15 cellular contexts compared by ENCODE assay signal in the genomic region with DNA sequence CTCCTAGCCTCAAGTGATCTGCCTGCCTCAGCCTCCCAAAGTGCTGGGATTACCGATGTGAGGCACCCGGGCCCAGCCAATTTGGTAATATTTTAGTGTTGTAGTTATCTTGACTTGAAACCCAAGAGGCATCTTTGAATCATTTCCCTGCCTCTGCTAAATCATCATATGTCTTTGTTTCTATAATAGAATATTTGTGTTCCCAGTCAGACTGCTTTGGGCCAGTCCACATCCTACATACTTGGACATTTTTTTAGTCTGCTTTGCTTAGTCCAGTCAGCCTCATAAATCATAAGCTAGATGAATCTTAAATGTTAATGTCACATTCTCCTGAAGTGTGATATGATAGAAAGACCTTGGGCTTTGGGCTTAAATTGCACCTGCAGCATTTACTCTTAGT. TPM values are rescaled to one million over a fixed set of nuclear protein-coding genes. Genes with fewer than 3 reads are reported as not detected.
DNase-seq lines count a peak whose midpoint lies in the region; ATAC-seq and TF ChIP-seq lines count a peak whose summit lies in the region.
"Had no signal": no experiment of that assay in that cellular context is flagged by ENCODE, and none has a peak within 500 bp of the region (broad histone marks: within the 10 kb centered on the region; RNA-seq: fewer than 3 reads in every experiment).

No MANE protein-coding gene starts in this region.

- peaks cover 4% of the 10 kb centered on the region; the same call in 1 of the 2 replicates for H3K9me3 ChIP-seq in Caco-2
- no peaks in the 10 kb centered on the region for H3K9me3 ChIP-seq in psoas muscle
- H3K9me3 ChIP-seq: prostate gland had no signal

- H3K27ac Mint-ChIP-seq in Caco-2 (ENCODE audit: unreplicated experiment): peak overlapping the region; percentile 83
- H3K27ac Mint-ChIP-seq in chondrocyte (ENCODE audit: unreplicated experiment): peak overlapping the region; percentile 94
- H3K27ac Mint-ChIP-seq: CD14-positive monocyte had no signal

- peaks cover 37% of the 10 kb centered on the region for H3K4me1 ChIP-seq in Caco-2
- peaks cover 80% of the 10 kb centered on the region for H3K4me1 ChIP-seq in psoas muscle
- H3K4me1 ChIP-seq: prostate gland had no signal

- no peak overlapping the region for H3K4me3 Mint-ChIP-seq in Caco-2 (ENCODE audit: unreplicated experiment)
- peak overlapping the region; percentile 16 for H3K4me3 Mint-ChIP-seq in chondrocyte (ENCODE audit: unreplicated experiment)
- H3K4me3 Mint-ChIP-seq: CD14-positive monocyte had no signal

- H3K36me3 ChIP-seq in Caco-2 (ENCODE audit: control insufficient read depth, insufficient read depth, low read length) (0 out of 2 replicates have a peak, but pooled peaks cover 3% of the 10 kb centered on the region), psoas muscle (ENCODE audit: insufficient read depth in 1 of 2, low read depth in 1 of 2) (peaks cover 0 to 3% of the 10 kb centered on the region in 2 donors)
- H3K36me3 ChIP-seq: prostate gland had no signal

- POLR2A ChIA-PET in Caco-2 (lab: Charles Lee): interaction anchor here (0.5 to 2.8 kb wide), 2 partner anchors 33 to 58 kb away, joined by 4 to 39 read pairs; a partner anchor contains a TSS

- DNase-seq in Caco-2 (no peak), LHCN-M2 (ENCODE audit: low read depth) (peak; percentile 49), chondrocyte (ENCODE audit: low spot score) (no peak), psoas muscle (no peak), NCI-H2196 (lab: John Stamatoyannopoulos, UW; ENCODE audit: unreplicated experiment) (no peak), DMS53 (lab: John Stamatoyannopoulos, UW) (no peak), NCI-H187 treated with DMSO at 0.1 percent for 48 hours (lab: John Stamatoyannopoulos, UW) (no peak)
- DNase-seq: activated CD4-positive, CD25-positive, alpha-beta regulatory T cell treated with anti-CD3 and anti-CD28 coated beads, Interleukin-2, amount 50 U/mL, for 72 hours; effector CD4-positive, alpha-beta T cell; MV-4-11; NCI-H345; SW 1271 had no signal

- no TSS peak for BruUV-seq in Caco-2 (replicated peaks; lab: Mats Ljungman, UMichigan)

- intact Hi-C loops in Caco-2 (cut with micrococcal nuclease; ENCODE audit: unreplicated experiment): loop anchor here (2.0 to 5.0 kb wide), 2 partner anchors 33 to 57 kb away; no protein-coding TSS in a partner anchor
- intact Hi-C loops in psoas muscle (cut with DNase I): no loop called here

- H3K27me3 Mint-ChIP-seq in Caco-2 (ENCODE audit: insufficient read depth, unreplicated experiment) (no peaks in the 10 kb centered on the region), chondrocyte (ENCODE audit: low read depth) (no peaks in the 10 kb centered on the region)

- peaks cover 29% of the 10 kb centered on the region for H3K4me1 Mint-ChIP-seq in Caco-2 (ENCODE audit: low read depth, unreplicated experiment)
- H3K4me1 Mint-ChIP-seq in chondrocyte (ENCODE audit: low read depth): peaks cover 80% of the 10 kb centered on the region

- 73 to 80% (median 76%) methylated on average over 2 of the region's 2 CpGs for WGBS in psoas muscle, 3 donors

- H3K27ac ChIP-seq in psoas muscle: peak overlapping the region; percentile 25
- H3K27ac ChIP-seq: prostate gland had no signal

- TF ChIP-seq CTCF in Caco-2 (IDR thresholded peaks at IDR 0.05; ENCODE audit: insufficient read depth in 1 of 2, low read depth in 1 of 2, low read length in 1 of 2, severe bottlenecking in 1 of 2, unreplicated experiment in 1 of 2) (no peak), chondrocyte (IDR thresholded peaks at IDR 0.05) (no peak), psoas muscle (IDR thresholded peaks at IDR 0.05) (no peak)

- no peaks in the 10 kb centered on the region for H3K27me3 ChIP-seq in Caco-2 (replicated peaks; ENCODE audit: control insufficient read depth, insufficient read depth, low read length)
- no peaks in the 10 kb centered on the region for H3K27me3 ChIP-seq in psoas muscle (ENCODE audit: insufficient read depth in 3 of 3, low read length in 2 of 3)

- ATAC-seq in psoas muscle (no peak), HG03432 (IDR thresholded peaks at IDR 0.05; ENCODE audit: unreplicated experiment) (no peak)

- H3K4me3 ChIP-seq in Caco-2 (ENCODE audit: low read depth, low read length) (no peak overlapping the region), psoas muscle (peak overlapping the region; percentile 8)
- H3K4me3 ChIP-seq: prostate gland had no signal

- H3K9me3 Mint-ChIP-seq in Caco-2 (ENCODE audit: unreplicated experiment): no peaks in the 10 kb centered on the region
- no peaks in the 10 kb centered on the region for H3K9me3 Mint-ChIP-seq in chondrocyte (ENCODE audit: low read depth)

- peaks cover 39% of the 10 kb centered on the region for H3K36me3 Mint-ChIP-seq in Caco-2 (ENCODE audit: insufficient read depth, unreplicated experiment)
- H3K36me3 Mint-ChIP-seq in chondrocyte (ENCODE audit: low read depth): peaks cover 1% of the 10 kb centered on the region

- CTCF ChIA-PET in Caco-2 (lab: Charles Lee): interaction anchor here (1.3 kb wide), 1 partner anchor 33 kb away, joined by 7 read pairs; a partner anchor contains a TSS

RNA-seq across cellular contexts. Expression of a gene that starts 5.9 kb away (rescaled TPM):
- 51.9 and 59.1 TPM in 2 replicates for total RNA-seq in Caco-2 (2022)
- total RNA-seq in LHCN-M2 (2014; rRNA removed): 41.1 and 51.7 TPM in 2 replicates
- 20.8 TPM for polyA plus RNA-seq in LHCN-M2 (2012)
- 27.4 to 30.7 TPM (median 27.6 TPM) in 3 replicates for total RNA-seq in chondrocyte
- 10 to 100 TPM; 22.1 to 42.4 (median 36.1) TPM for total RNA-seq in psoas muscle
- 10 to 100 TPM; 16.3 to 31.9 (median 20.0) TPM for polyA plus RNA-seq in psoas muscle

RNA-seq across cellular contexts. Expression of a gene that starts 32.7 kb away (rescaled TPM):
- total RNA-seq in Caco-2 (2022) (37.2 and 47.8 TPM in 2 replicates), LHCN-M2 (2014; rRNA removed) (39.8 and 44.3 TPM in 2 replicates), chondrocyte (31.6 to 77.4 TPM (median 71.6 TPM) in 3 replicates), psoas muscle (10 to 100 TPM; 35.7 to 61.8 (median 38.9) TPM)
- polyA plus RNA-seq in LHCN-M2 (2012): 102 TPM
- 10 to 100 TPM; 23.4 to 32.5 (median 24.3) TPM for polyA plus RNA-seq in psoas muscle
